In the genomic region with DNA sequence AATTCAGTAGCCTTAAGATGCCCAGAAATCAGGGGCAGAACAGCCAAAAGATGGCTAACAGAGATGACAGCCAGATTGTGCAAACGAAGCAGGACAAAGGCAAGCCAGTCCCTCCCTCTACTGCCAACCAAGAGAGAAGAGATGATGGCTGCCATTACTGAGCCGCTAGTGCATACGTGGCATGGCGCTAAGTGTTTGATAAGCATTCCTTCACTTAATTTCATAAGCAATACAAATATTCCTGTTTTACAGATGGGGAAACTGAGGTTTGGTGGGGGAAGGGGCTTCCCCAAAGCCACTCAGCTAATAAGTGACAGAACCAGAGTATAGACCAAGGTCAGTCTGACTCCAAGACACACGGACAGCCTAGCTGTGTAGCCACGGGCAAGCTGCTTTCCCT, we compare ENCODE assay signal across 1 cellular context.
TF ChIP-seq lines count a peak whose summit lies in the region.

No MANE protein-coding gene starts in this region.

TF ChIP-seq in HepG2, 621 proteins besides CTCF, POLR2A, EP300 and RAD21:
- no peak for TF ChIP-seq ZFP1 (CRISPR knock-in tag; IDR thresholded peaks at IDR 0.05)
- peak; percentile 76 for TF ChIP-seq ZBTB33 (CRISPR knock-in tag; IDR thresholded peaks at IDR 0.05)
- 0 out of 2 replicates have a peak, but pooled peaks have one; percentile 14 for TF ChIP-seq ZNF629 (CRISPR knock-in tag; conservative IDR thresholded peaks at IDR 0.05)
